ENCODE assay signal across 10 cellular contexts in genomic region chr9:125763373-125763772, GRCh38. TPM values are rescaled to one million over a fixed set of nuclear protein-coding genes. Genes with fewer than 3 reads are reported as not detected.
DNase-seq lines count a peak whose midpoint lies in the region; ATAC-seq lines count a peak whose summit lies in the region.
"Had no signal": no experiment of that assay in that cellular context is flagged by ENCODE, and none has a peak within 500 bp of the region (broad histone marks: within the 10 kb centered on the region; RNA-seq: fewer than 3 reads in every experiment).

No MANE protein-coding gene starts in this region.

- no peak overlapping the region for H3K4me3 Mint-ChIP-seq in activated naive CD8-positive, alpha-beta T cell treated with anti-CD3 and anti-CD28 coated beads for 36 hours
- H3K4me3 Mint-ChIP-seq: activated naive CD4-positive, alpha-beta T cell treated with anti-CD3 and anti-CD28 coated beads, Interleukin-2, amount 50 U/mL, for 24 hours had no signal

- no peaks in the 10 kb centered on the region for H3K27me3 ChIP-seq in SJCRH30
- H3K27me3 ChIP-seq: stomach had no signal

- peaks cover 24% of the 10 kb centered on the region for H3K4me1 ChIP-seq in SJCRH30

- ATAC-seq in HG03378 (IDR thresholded peaks at IDR 0.05; ENCODE audit: unreplicated experiment), result no peak

- no peaks in the 10 kb centered on the region for H3K9me3 ChIP-seq in SJCRH30 (replicated peaks)
- H3K9me3 ChIP-seq: stomach had no signal

- no peak overlapping the region for H3K27ac ChIP-seq in SJCRH30

- H3K27ac Mint-ChIP-seq in activated naive CD8-positive, alpha-beta T cell treated with anti-CD3 and anti-CD28 coated beads for 36 hours, result no peak overlapping the region
- H3K27ac Mint-ChIP-seq: activated naive CD4-positive, alpha-beta T cell treated with anti-CD3 and anti-CD28 coated beads, Interleukin-2, amount 50 U/mL, for 24 hours had no signal

- no peak overlapping the region for H3K4me3 ChIP-seq in SJCRH30

- H3K9me3 Mint-ChIP-seq in activated naive CD8-positive, alpha-beta T cell treated with anti-CD3 and anti-CD28 coated beads for 36 hours, result no peaks in the 10 kb centered on the region
- H3K9me3 Mint-ChIP-seq: activated naive CD4-positive, alpha-beta T cell treated with anti-CD3 and anti-CD28 coated beads, Interleukin-2, amount 50 U/mL, for 24 hours had no signal

- DNase-seq in Daoy (ENCODE audit: low read depth), result peak; percentile 46
- peak; percentile 77 for DNase-seq in NCI-H1694 treated with DMSO at 0.1 percent for 48 hours (lab: John Stamatoyannopoulos, UW)
- DNase-seq in SJCRH30, result peak; percentile 86 to 95
- peak; percentile 47 for DNase-seq in iPS-NIHi11 (ENCODE audit: low spot score)
- no peak for DNase-seq in NOMO-1 treated with DMSO at 0.1 percent for 48 hours (lab: John Stamatoyannopoulos, UW; ENCODE audit: unreplicated experiment)
- no peak for DNase-seq in cortex of kidney (lab: John Stamatoyannopoulos, UW)
- DNase-seq in activated naive CD8-positive, alpha-beta T cell treated with anti-CD3 and anti-CD28 coated beads for 36 hours, result no peak
- DNase-seq: stomach had no signal

- peaks cover 19% of the 10 kb centered on the region for H3K36me3 ChIP-seq in SJCRH30
- H3K36me3 ChIP-seq: stomach had no signal

- no peaks in the 10 kb centered on the region for H3K27me3 Mint-ChIP-seq in activated naive CD8-positive, alpha-beta T cell treated with anti-CD3 and anti-CD28 coated beads for 36 hours

- H3K36me3 Mint-ChIP-seq in activated naive CD8-positive, alpha-beta T cell treated with anti-CD3 and anti-CD28 coated beads for 36 hours, result no peaks in the 10 kb centered on the region
- H3K36me3 Mint-ChIP-seq: activated naive CD4-positive, alpha-beta T cell treated with anti-CD3 and anti-CD28 coated beads, Interleukin-2, amount 50 U/mL, for 24 hours had no signal

- peaks cover 23% of the 10 kb centered on the region for H3K4me1 Mint-ChIP-seq in activated naive CD8-positive, alpha-beta T cell treated with anti-CD3 and anti-CD28 coated beads for 36 hours

RNA-seq across cellular contexts. Expression of gene PBX3, which starts 16.2 kb away (rescaled TPM):
- 30.6 and 51.9 TPM in 2 replicates for total RNA-seq in Daoy (2014; rRNA removed; shearing (Covaris generic))
- total RNA-seq in SJCRH30 (2014; rRNA removed; shearing (Covaris generic)), result 69.5 and 75.9 TPM in 2 replicates
- total RNA-seq in activated naive CD8-positive, alpha-beta T cell treated with anti-CD3 and anti-CD28 coated beads for 36 hours, result 10 to 100 TPM; 14.6 to 14.9 TPM

RNA-seq across cellular contexts. Expression of gene MAPKAP1, which starts 56.4 kb away (rescaled TPM):
- 147 and 173 TPM in 2 replicates for total RNA-seq in Daoy (2014; rRNA removed; shearing (Covaris generic))
- total RNA-seq in SJCRH30 (2014; rRNA removed; shearing (Covaris generic)), result 103 and 109 TPM in 2 replicates
- 10 to 100 TPM; 91.8 to 92.2 TPM for total RNA-seq in activated naive CD8-positive, alpha-beta T cell treated with anti-CD3 and anti-CD28 coated beads for 36 hours

Comparison
In these comparisons a context has a peak if more than half of its experiments do, and no peak if none do; other contexts are left out.
1. DNase-seq: peak in Daoy (single experiment), NCI-H1694 treated with DMSO at 0.1 percent for 48 hours (single experiment), SJCRH30 (2 of 2) and iPS-NIHi11 (single experiment); none in NOMO-1 treated with DMSO at 0.1 percent for 48 hours (single experiment), cortex of kidney (single experiment) and activated naive CD8-positive, alpha-beta T cell treated with anti-CD3 and anti-CD28 coated beads for 36 hours (single experiment).